In genomic region chr19:54190942-54191670, GRCh38 we compare ENCODE assay signal across 8 cellular contexts. TPM values are rescaled to one million over a fixed set of nuclear protein-coding genes. Genes with fewer than 3 reads are reported as not detected.
A peak's percentile ranks its signal among the peaks of the same experiment; 100 is the strongest.
DNase-seq lines count a peak whose midpoint lies in the region; ATAC-seq, FAIRE-seq and TF ChIP-seq lines count a peak whose summit lies in the region.

TSEN34 (plus strand) TSS chr19:54191308; CDS start chr19:54191365, 57 bp downstream.

- TF ChIP-seq CTCF in K562 (IDR thresholded peaks at IDR 0.05 in 2 of 3, conservative IDR thresholded peaks at IDR 0.05 in 1 of 3; ENCODE audit: insufficient read depth in 2 of 3, low read depth in 1 of 3, low read length in 3 of 3) = no peak

- in situ Hi-C loops in K562 (cut with MboI) = no loop called here

- H3K79me2 ChIP-seq in K562 (ENCODE audit: control insufficient read depth, insufficient read depth, low read length) = peaks cover 52% of the 10 kb centered on the region

- TF ChIP-seq EP300 in K562 (IDR thresholded peaks at IDR 0.05; ENCODE audit: low read length) = no peak

- CTCF ChIA-PET in K562 (lab: Yijun Ruan, JAX; ENCODE audit: low intra/inter-chr PET ratio) = no interaction called here

- peaks cover 54% of the 10 kb centered on the region for H3K36me3 ChIP-seq in K562 (ENCODE audit: control insufficient read depth, insufficient read depth, low read length)
- H3K36me3 ChIP-seq in iPS-20b (ENCODE audit: insufficient read depth, low read depth, low read length) = peaks cover 28% of the 10 kb centered on the region
- H3K36me3 ChIP-seq in skeletal muscle tissue (ENCODE audit: control insufficient read depth in 3 of 3, insufficient read depth in 3 of 3, low read length in 3 of 3) = peaks cover 10 to 22% (median 13%) of the 10 kb centered on the region in 3 donors

- TSS peak; percentile 52 for BruUV-seq in K562 (replicated peaks; lab: Mats Ljungman, UMichigan)

- H3K9me3 ChIP-seq in K562 (replicated peaks; ENCODE audit: control insufficient read depth, insufficient read depth, low read depth, low read length) = no peaks in the 10 kb centered on the region
- no peaks in the 10 kb centered on the region for H3K9me3 ChIP-seq in iPS-20b (ENCODE audit: insufficient read depth, low read depth, low read length)
- no peaks in the 10 kb centered on the region for H3K9me3 ChIP-seq in skeletal muscle tissue (ENCODE audit: control insufficient read depth in 3 of 3, low read length in 3 of 3)

- peak within 1 kb of the TSS; percentile 100 for H3K27ac ChIP-seq in K562 (ENCODE audit: extremely low read depth, low read depth, low read length)
- H3K27ac ChIP-seq in iPS-20b (ENCODE audit: low read length) = peak within 1 kb of the TSS; percentile 75
- H3K27ac ChIP-seq in skeletal muscle tissue (ENCODE audit: low read depth, low read length) = peak within 1 kb of the TSS; percentile 100

- ATAC-seq in HG02678 (IDR thresholded peaks at IDR 0.05; ENCODE audit: unreplicated experiment) (peak; percentile 28), K562 (peak; percentile 48)

- no peak for TF ChIP-seq RAD21 in K562 (CRISPR knock-in tag; conservative IDR thresholded peaks at IDR 0.05 in 1 of 2, IDR thresholded peaks at IDR 0.05 in 1 of 2)

- H2AFZ ChIP-seq in K562 (ENCODE audit: low read depth, low read length) = peak within 1 kb of the TSS; percentile 98

- H3K4me3 ChIP-seq in K562 (peak within 1 kb of the TSS; percentile 96), iPS-20b (ENCODE audit: low read length) (peak within 1 kb of the TSS; percentile 75), skeletal muscle tissue (ENCODE audit: low read length in 3 of 3) (peak within 1 kb of the TSS; percentile 88 to 95 (median 93))

- POLR2A ChIA-PET in K562 (lab: Yijun Ruan, JAX) = interaction anchor here (0.6 to 7.0 kb wide), 11 partner anchors 10 to 74 kb away, joined by 3 to 206 read pairs (median 7); partner anchors contain the start of genes CNOT3, LENG1, RPS9 and TMC4

- peaks cover 5% of the 10 kb centered on the region for H3K9me1 ChIP-seq in K562 (ENCODE audit: control insufficient read depth, insufficient read depth, low read length)

- peak within 1 kb of the TSS; percentile 96 for H3K4me2 ChIP-seq in K562 (ENCODE audit: insufficient read depth, low read length)

- peak within 1 kb of the TSS; percentile 98 to 99 for H3K9ac ChIP-seq in K562 (ENCODE audit: insufficient read depth in 1 of 2, low read depth in 2 of 2, low read length in 2 of 2)
- H3K9ac ChIP-seq in iPS-20b (ENCODE audit: low read depth, low read length) = peak within 1 kb of the TSS; percentile 91
- peak within 1 kb of the TSS; percentile 93 to 97 (median 97) for H3K9ac ChIP-seq in skeletal muscle tissue (ENCODE audit: low read depth in 1 of 3, low read length in 3 of 3)

- H3K4me1 ChIP-seq in K562 (replicated peaks in 1 of 2; ENCODE audit: control insufficient read depth in 2 of 2, insufficient read depth in 2 of 2, low read length in 2 of 2) = peaks cover 27 to 50% of the 10 kb centered on the region in 2 experiments
- H3K4me1 ChIP-seq in iPS-20b (ENCODE audit: insufficient read depth, low read length) = peaks cover 4% of the 10 kb centered on the region; the same call in 1 of the 2 replicates
- H3K4me1 ChIP-seq in skeletal muscle tissue (ENCODE audit: control insufficient read depth in 3 of 3, insufficient read depth in 3 of 3, low read length in 3 of 3) = peaks cover 16 to 24% (median 18%) of the 10 kb centered on the region in 3 donors

- peak; percentile 79 for DNase-seq in DMS153 (lab: John Stamatoyannopoulos, UW)
- DNase-seq in DMS153 treated with DMSO at 0.1 percent for 48 hours (lab: John Stamatoyannopoulos, UW; ENCODE audit: unreplicated experiment) = no peak
- peak; percentile 89 for DNase-seq in NCI-H1105 treated with DMSO at 0.1 percent for 48 hours (lab: John Stamatoyannopoulos, UW)
- DNase-seq in K562 (ENCODE audit: extremely low read depth in 1 of 4, low spot score in 3 of 4) = peak; percentile 77 to 89 (median 82)

- no peaks in the 10 kb centered on the region for H4K20me1 ChIP-seq in K562 (replicated peaks; ENCODE audit: control insufficient read depth, insufficient read depth, low read length)

- WGBS in K562 (ENCODE audit: insufficient coverage, low coverage, missing lambda C conversion rate) = under 1% methylated on average over 57 of the region's 76 CpGs

- TF ChIP-seq POLR2A in K562 (conservative IDR thresholded peaks at IDR 0.05) = peak; percentile 49

- H3K27me3 ChIP-seq in K562 (ENCODE audit: control insufficient read depth in 2 of 2, insufficient read depth in 2 of 2, low read length in 2 of 2) (no peaks in the 10 kb centered on the region), iPS-20b (ENCODE audit: insufficient read depth, low read length) (no peaks in the 10 kb centered on the region), skeletal muscle tissue (ENCODE audit: control insufficient read depth in 3 of 3, insufficient read depth in 3 of 3, low read length in 3 of 3) (no peaks in the 10 kb centered on the region)

- FAIRE-seq in K562 (lab: Jason Lieb, UNC) = no peak

- intact Hi-C loops in T-helper 1 cell treated with Interleukin-12 subunit alpha and Interleukin-12 subunit beta and Interleukin-4 antibody, amounts not matched to agents 30 ng/mL and 1 ng/mL, for 36 hours (cut with micrococcal nuclease) = loop anchor here (1.0 to 5.0 kb wide), 11 partner anchors 9 to 1950 kb away; partner anchors contain the start of genes CNOT3, LENG1, MYADM and NDUFA3
- intact Hi-C loops in K562 (cut with micrococcal nuclease) = no loop called here

TF ChIP-seq in K562, 482 proteins besides CTCF, POLR2A, EP300 and RAD21 (continues in another document):
- TF ChIP-seq RBFOX2 (IDR thresholded peaks at IDR 0.05; ENCODE audit: low read depth, low read length) (peak; percentile 1; the same call in 1 of the 2 replicates), TAF15 (IDR thresholded peaks at IDR 0.05; ENCODE audit: low read depth, low read length) (no peak), UBTF (IDR thresholded peaks at IDR 0.05; ENCODE audit: borderline replicate concordance in 1 of 2, low read depth in 2 of 2, low read length in 2 of 2) (peak in 1 of 2 experiments; percentile 66; a peak in 1 of 4 replicates), PHF20 (IDR thresholded peaks at IDR 0.05; ENCODE audit: partially characterized antibody) (peak; percentile 47), MAZ (CRISPR knock-in tag; conservative IDR thresholded peaks at IDR 0.05 in 1 of 2, IDR thresholded peaks at IDR 0.05 in 1 of 2) (0 out of 4 replicates have a peak, but pooled peaks of 1 of the 2 experiments have one; percentile 62), HDAC1 (IDR thresholded peaks at IDR 0.05) (peak in 1 of 2 experiments; percentile 80; a peak in 2 of 4 replicates), TBP (optimal IDR thresholded peaks at IDR 0.05; ENCODE audit: low read depth, low read length) (peak; percentile 42), ESRRA (IDR thresholded peaks at IDR 0.05; ENCODE audit: borderline replicate concordance, low read depth) (0 out of 2 replicates have a peak, but pooled peaks have one; percentile 10)
- TF ChIP-seq, protein P1, sequence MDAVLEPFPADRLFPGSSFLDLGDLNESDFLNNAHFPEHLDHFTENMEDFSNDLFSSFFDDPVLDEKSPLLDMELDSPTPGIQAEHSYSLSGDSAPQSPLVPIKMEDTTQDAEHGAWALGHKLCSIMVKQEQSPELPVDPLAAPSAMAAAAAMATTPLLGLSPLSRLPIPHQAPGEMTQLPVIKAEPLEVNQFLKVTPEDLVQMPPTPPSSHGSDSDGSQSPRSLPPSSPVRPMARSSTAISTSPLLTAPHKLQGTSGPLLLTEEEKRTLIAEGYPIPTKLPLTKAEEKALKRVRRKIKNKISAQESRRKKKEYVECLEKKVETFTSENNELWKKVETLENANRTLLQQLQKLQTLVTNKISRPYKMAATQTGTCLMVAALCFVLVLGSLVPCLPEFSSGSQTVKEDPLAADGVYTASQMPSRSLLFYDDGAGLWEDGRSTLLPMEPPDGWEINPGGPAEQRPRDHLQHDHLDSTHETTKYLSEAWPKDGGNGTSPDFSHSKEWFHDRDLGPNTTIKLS (IDR thresholded peaks at IDR 0.05; ENCODE audit: borderline replicate concordance, low read depth) = no peak

RNA-seq across cellular contexts. Expression of gene TSEN34, which starts in this region (rescaled TPM):
- total RNA-seq in T-helper 1 cell treated with Interleukin-12 subunit alpha and Interleukin-12 subunit beta and Interleukin-4 antibody, amounts not matched to agents 30 ng/mL and 1 ng/mL, for 36 hours = 9.7 and 10.6 TPM in 2 replicates
- 6.2 and 16.5 TPM in 2 replicates for total RNA-seq in K562 (2011; cell fraction: chromatin; rRNA removed; ENCODE audit: low replicate concordance)
- 24.2 and 25.2 TPM in 2 replicates for total RNA-seq in K562 (2011; cell fraction: nucleolus; rRNA removed)
- total RNA-seq in K562 (2011; cell fraction: nucleoplasm; rRNA removed) = 10.4 and 11.7 TPM in 2 replicates
- 48.3 and 52.3 TPM in 2 replicates for total RNA-seq in K562 (2014; rRNA removed)
- 11.0 and 15.9 TPM in 2 replicates for total RNA-seq in K562 (2014; rRNA removed; fragmentation: Illumina TruSeq; extraction: Trizol)
- 32.8 and 34.3 TPM in 2 replicates for total RNA-seq in K562 (2015; rRNA removed; fragmentation: Illumina TruSeq; extraction: Trizol)
- total RNA-seq in K562 (2021) = 43.7 and 45.7 TPM in 2 replicates
- 29.5 and 39.8 TPM in 2 replicates for polyA plus RNA-seq in K562 (2011; rRNA removed)
- 70.3 and 121 TPM in 2 replicates for polyA plus RNA-seq in K562 (2011; cell fraction: cytosol; rRNA removed)
- polyA plus RNA-seq in K562 (2011; cell fraction: nucleus; rRNA removed) = 32.8 and 33.9 TPM in 2 replicates
- 30.6 and 41.6 TPM in 2 replicates for polyA plus RNA-seq in K562 (2012)
- 15.6 and 34.6 TPM in 2 replicates for polyA plus RNA-seq in K562 (2014; fragmentation: Illumina TruSeq; extraction: Trizol)
- 1 to 10 TPM; 3.1 to 3.9 TPM for polyA plus RNA-seq in K562 (2014; fragmentation: Nextera tagmentation; extraction: Ambion mirVana)
- 57.6 and 59.9 TPM in 2 replicates for polyA plus RNA-seq in K562 (2014; rRNA removed)
- 8.6 and 12.1 TPM in 2 replicates for polyA minus RNA-seq in K562 (2011; rRNA and poly(A)+ RNA removed)
- 18.6 and 27.7 TPM in 2 replicates for polyA minus RNA-seq in K562 (2011; cell fraction: cytosol; rRNA and poly(A)+ RNA removed)
- 6.5 and 8.9 TPM in 2 replicates for polyA minus RNA-seq in K562 (2011; cell fraction: nucleus; rRNA and poly(A)+ RNA removed)
- total RNA-seq in skeletal muscle tissue = 29.7 TPM
